1 cellular context compared by ENCODE assay signal in the genomic region with DNA sequence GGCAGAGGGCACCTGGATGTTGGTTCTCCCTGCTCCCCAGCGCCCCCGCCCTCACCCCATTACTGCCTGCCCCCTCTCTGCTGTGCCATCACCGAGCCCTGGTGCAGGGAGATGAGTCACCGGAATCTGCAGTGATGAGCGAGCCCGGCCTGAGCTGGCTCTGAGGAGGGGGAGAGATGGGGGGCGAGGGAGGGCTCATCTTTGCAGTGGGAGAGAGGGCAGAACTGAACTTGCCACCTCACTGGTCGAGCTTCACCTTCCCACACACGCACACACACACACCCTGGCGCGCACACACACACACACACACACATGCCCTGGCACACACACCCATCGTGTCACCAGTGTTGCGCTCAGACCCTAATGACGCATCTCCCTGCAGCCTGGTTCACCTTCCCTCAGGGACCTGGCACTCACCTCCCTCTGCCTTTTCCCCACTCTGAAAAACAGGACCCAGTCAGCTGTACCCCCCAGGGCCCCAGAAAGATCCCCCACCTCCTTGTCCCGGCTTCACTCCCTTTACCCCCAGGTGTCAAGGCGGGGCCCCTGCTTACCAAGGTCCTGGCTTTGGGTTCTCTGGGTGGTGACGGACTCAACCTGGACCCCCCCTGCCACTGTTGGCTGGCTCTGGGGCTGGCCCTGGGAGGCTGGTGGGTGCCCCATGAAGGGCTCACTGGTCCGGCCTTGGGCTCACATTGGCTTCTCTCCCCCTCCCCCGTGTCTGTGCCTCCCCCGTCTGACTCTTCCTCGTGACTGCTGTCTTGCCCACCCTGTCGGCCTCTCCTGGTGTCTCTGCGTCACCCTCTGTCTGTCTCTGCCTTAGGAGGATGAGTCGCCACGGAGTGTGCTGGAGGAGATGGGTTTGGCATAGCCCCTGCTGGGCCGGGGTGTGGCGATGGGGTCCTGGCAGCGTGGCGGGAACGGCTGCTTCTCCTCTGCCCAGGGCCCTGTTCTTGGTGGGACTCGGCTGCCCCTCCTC.
TF ChIP-seq lines count a peak whose summit lies in the region.

No MANE protein-coding gene starts in this region.

TF ChIP-seq in H1, 55 proteins besides CTCF, POLR2A, EP300 and RAD21:
- TF ChIP-seq SUZ12 (IDR thresholded peaks at IDR 0.05; ENCODE audit: low read length) (no peak), EZH2 (IDR thresholded peaks at IDR 0.05; ENCODE audit: low read depth, low read length, severe bottlenecking) (peak; percentile 8)
